ENCODE assay signal across 8 cellular contexts in genomic region chr5:78294250-78295034, GRCh38. TPM values are rescaled to one million over a fixed set of nuclear protein-coding genes. Genes with fewer than 3 reads are reported as not detected.
A peak's percentile ranks its signal among the peaks of the same experiment; 100 is the strongest.
DNase-seq lines count a peak whose midpoint lies in the region; ATAC-seq, FAIRE-seq and TF ChIP-seq lines count a peak whose summit lies in the region.

Gene AP3B1, minus strand, starts transcription at chr5:78294698. Its CDS starts 119 bp downstream, at chr5:78294579.

- intact Hi-C loops in Right ventricle myocardium superior (cut with DNase I), result loop anchor here (2.0 kb wide), 1 partner anchor 66 kb away; the partner anchor contains the start of gene SCAMP1
- intact Hi-C loops in pancreas (cut with DNase I), result loop anchor here in 2 of 3 donors (2.0 to 5.0 kb wide), 2 partner anchors 63 to 66 kb away; partner anchors contain the start of gene SCAMP1 (in 1 of the 2)
- intact Hi-C loops in tibial artery (cut with DNase I; ENCODE audit: low total_unique reads), result loop anchor here (1.0 kb wide), 1 partner anchor 66 kb away; the partner anchor contains the start of gene SCAMP1

- H3K36me3 ChIP-seq in adipocyte (ENCODE audit: control insufficient read depth, insufficient read depth, low read length, severe bottlenecking) (no peaks in the 10 kb centered on the region), pancreas (no peaks in the 10 kb centered on the region), tibial artery (no peaks in the 10 kb centered on the region)

- H3K27ac ChIP-seq in pancreas, result peak within 1 kb of the TSS; percentile 46 to 86 (median 77)
- H3K27ac ChIP-seq in tibial artery, result peak within 1 kb of the TSS; percentile 86 to 89

- FAIRE-seq in pancreas (lab: Jason Lieb, UNC), result peak; percentile 72

- H3K27me3 ChIP-seq in adipocyte (replicated peaks; ENCODE audit: control insufficient read depth, insufficient read depth, low read length) (no peaks in the 10 kb centered on the region), pancreas (no peaks in the 10 kb centered on the region), tibial artery (no peaks in the 10 kb centered on the region)

- H3K4me3 ChIP-seq in GM12875 (ENCODE audit: low read depth, low read length) (peak within 1 kb of the TSS; percentile 80), adipocyte (ENCODE audit: low read length) (peak within 1 kb of the TSS; percentile 96), pancreas (peak within 1 kb of the TSS; percentile 57 to 64 (median 60)), tibial artery (peak within 1 kb of the TSS; percentile 86 to 90)

- peak within 1 kb of the TSS; percentile 98 for H3K9ac ChIP-seq in adipocyte (ENCODE audit: low read length)

- TF ChIP-seq CTCF in GM12875 (IDR thresholded peaks at IDR 0.05; ENCODE audit: borderline replicate concordance, insufficient read depth, low read depth, low read length) (no peak), pancreas (IDR thresholded peaks at IDR 0.05) (no peak), tibial artery (IDR thresholded peaks at IDR 0.05) (no peak)

- H3K9me3 ChIP-seq in adipocyte (ENCODE audit: control insufficient read depth, low read length) (no peaks in the 10 kb centered on the region), pancreas (no peaks in the 10 kb centered on the region), tibial artery (no peaks in the 10 kb centered on the region)

- H3K4me1 ChIP-seq in adipocyte (ENCODE audit: control insufficient read depth, insufficient read depth, low read length) (peaks cover 33% of the 10 kb centered on the region), pancreas (peaks cover 8 to 17% (median 16%) of the 10 kb centered on the region in 3 donors), tibial artery (peaks cover 0 to 22% (median 8%) of the 10 kb centered on the region in 4 donors)

- ATAC-seq in HG02798 (IDR thresholded peaks at IDR 0.05; ENCODE audit: poor library complexity, unreplicated experiment) (peak; percentile 97), Right ventricle myocardium superior (ENCODE audit: poor library complexity) (peak; percentile 97), pancreas (peak; percentile 95 to 99 (median 96))

- DNase-seq in NCI-H1436 (lab: John Stamatoyannopoulos, UW) (peak; percentile 97), T follicular helper cell (ENCODE audit: low read depth) (peak; percentile 97), adipocyte (ENCODE audit: low read depth) (peak; percentile 100), Right ventricle myocardium superior (peak; percentile 100), pancreas (peak; percentile 99 to 100 (median 100)), tibial artery (peak; percentile 99)

- WGBS in pancreas, 2 donors, result 0% methylated on average over 52 to 53 of the region's 53 CpGs

RNA-seq across cellular contexts. Expression of gene AP3B1, which starts in this region (rescaled TPM):
- 20.2 TPM for total RNA-seq in Right ventricle myocardium superior
- 10 to 100 TPM; 11.9 to 23.4 (median 16.9) TPM for total RNA-seq in pancreas
- 10 to 100 TPM; 17.8 to 26.0 TPM for polyA plus RNA-seq in pancreas

Comparison
In these comparisons a context has a peak if more than half of its experiments do, and no peak if none do; other contexts are left out.
1. Peak in every context shown above with its lines: DNase-seq, ATAC-seq, H3K4me3 ChIP-seq and H3K27ac ChIP-seq.